ENCODE assay signal across 8 cellular contexts in genomic region chr12:26845057-26845666, GRCh38.
DNase-seq lines count a peak whose midpoint lies in the region; ATAC-seq, FAIRE-seq and TF ChIP-seq lines count a peak whose summit lies in the region.

No MANE protein-coding gene starts in this region.

- ATAC-seq in GM18505 (IDR thresholded peaks at IDR 0.05; ENCODE audit: unreplicated experiment) = no peak

- DNase-seq in activated naive CD4-positive, alpha-beta T cell treated with Interleukin-2 at 50 U/mL for 16 hours = peak; percentile 19
- no peak for DNase-seq in activated naive CD4-positive, alpha-beta T cell treated with anti-CD3 and anti-CD28 coated beads, Interleukin-2, amount 50 U/mL, for 16 hours
- DNase-seq in OCI-M1 (lab: John Stamatoyannopoulos, UW) (peak; percentile 62), midbrain (lab: John Stamatoyannopoulos, UW) (peak; percentile 12), NCI-H187 treated with DMSO at 0.1 percent for 48 hours (lab: John Stamatoyannopoulos, UW) (no peak), RPMI8226 (no peak)

- no peak for TF ChIP-seq POLR2A in GM18505 (IDR thresholded peaks at IDR 0.05; ENCODE audit: borderline replicate concordance, extremely low read depth, insufficient read depth, insufficient read length)

- peak; percentile 82 for FAIRE-seq in endometrium (lab: Jason Lieb, UNC)

Comparison
In these comparisons a context has a peak if more than half of its experiments do, and no peak if none do; other contexts are left out.
1. DNase-seq: peak in activated naive CD4-positive, alpha-beta T cell treated with Interleukin-2 at 50 U/mL for 16 hours (single experiment), OCI-M1 (single experiment) and midbrain (single experiment); none in activated naive CD4-positive, alpha-beta T cell treated with anti-CD3 and anti-CD28 coated beads, Interleukin-2, amount 50 U/mL, for 16 hours (single experiment), NCI-H187 treated with DMSO at 0.1 percent for 48 hours (single experiment) and RPMI8226 (single experiment).